20 cellular contexts compared by ENCODE assay signal in genomic region chr11:76997512-76997911, GRCh38. TPM values are rescaled to one million over a fixed set of nuclear protein-coding genes. Genes with fewer than 3 reads are reported as not detected.
DNase-seq lines count a peak whose midpoint lies in the region; ATAC-seq lines count a peak whose summit lies in the region.
"Had no signal": no experiment of that assay in that cellular context is flagged by ENCODE, and none has a peak within 500 bp of the region (broad histone marks: within the 10 kb centered on the region; RNA-seq: fewer than 3 reads in every experiment).

No MANE protein-coding gene starts in this region.

- CTCF ChIA-PET in activated CD8-positive, alpha-beta T cell treated with anti-CD3 and anti-CD28 coated beads, Interleukin-2, amount 10 ng/mL, durations not matched to agents 7 days and 5 days (lab: Charles Lee): interaction anchor here (0.9 to 2.4 kb wide), 4 partner anchors 50 to 129 kb away, joined by 3 to 16 read pairs (median 4); no protein-coding TSS in a partner anchor

- H3K4me3 ChIP-seq in Jurkat, Clone E6-1 (ENCODE audit: low read length): no peak overlapping the region

- POLR2A ChIA-PET in activated naive CD8-positive, alpha-beta T cell treated with anti-CD3 and anti-CD28 coated beads, Interleukin-2, amount 10 ng/mL, durations not matched to agents 7 days and 5 days (lab: Charles Lee): no interaction called here
- POLR2A ChIA-PET in activated CD8-positive, alpha-beta T cell treated with anti-CD3 and anti-CD28 coated beads, Interleukin-2, amount 10 ng/mL, durations not matched to agents 7 days and 5 days (lab: Charles Lee): no interaction called here

- H3K36me3 Mint-ChIP-seq in activated naive CD8-positive, alpha-beta T cell treated with anti-CD3 and anti-CD28 coated beads, Interleukin-2, amount 10 ng/mL, durations not matched to agents 7 days and 5 days: peaks cover 1% of the 10 kb centered on the region
- peaks cover 3% of the 10 kb centered on the region for H3K36me3 Mint-ChIP-seq in activated naive CD8-positive, alpha-beta T cell treated with anti-CD3 and anti-CD28 coated beads for 36 hours
- peaks cover 3% of the 10 kb centered on the region for H3K36me3 Mint-ChIP-seq in activated CD8-positive, alpha-beta T cell treated with anti-CD3 and anti-CD28 coated beads, Interleukin-2, amount 10 ng/mL, durations not matched to agents 7 days and 5 days (ENCODE audit: low read depth)
- no peaks in the 10 kb centered on the region for H3K36me3 Mint-ChIP-seq in stimulated activated effector memory CD8-positive, alpha-beta T cell treated with anti-CD3 and anti-CD28 coated beads, Interleukin-12 subunit alpha, Interleukin-12 subunit beta, amount 100 ng/mL, for 72 hours
- H3K36me3 Mint-ChIP-seq in T-helper 2 cell treated with Interferon-gamma antibody and Interleukin-4, amounts not matched to agents 5 μg/mL and 100 μg/mL, for 36 hours (ENCODE audit: low read depth): peaks cover 2% of the 10 kb centered on the region

- no peaks in the 10 kb centered on the region for H3K9me3 Mint-ChIP-seq in activated naive CD8-positive, alpha-beta T cell treated with anti-CD3 and anti-CD28 coated beads, Interleukin-2, amount 10 ng/mL, durations not matched to agents 7 days and 5 days
- no peaks in the 10 kb centered on the region for H3K9me3 Mint-ChIP-seq in activated naive CD8-positive, alpha-beta T cell treated with anti-CD3 and anti-CD28 coated beads for 36 hours
- H3K9me3 Mint-ChIP-seq in activated CD8-positive, alpha-beta T cell treated with anti-CD3 and anti-CD28 coated beads, Interleukin-2, amount 10 ng/mL, durations not matched to agents 7 days and 5 days (ENCODE audit: insufficient read depth): no peaks in the 10 kb centered on the region
- no peaks in the 10 kb centered on the region for H3K9me3 Mint-ChIP-seq in stimulated activated effector memory CD8-positive, alpha-beta T cell treated with anti-CD3 and anti-CD28 coated beads, Interleukin-12 subunit alpha, Interleukin-12 subunit beta, amount 100 ng/mL, for 72 hours
- no peaks in the 10 kb centered on the region for H3K9me3 Mint-ChIP-seq in T-helper 2 cell treated with Interferon-gamma antibody and Interleukin-4, amounts not matched to agents 5 μg/mL and 100 μg/mL, for 36 hours
- H3K9me3 Mint-ChIP-seq: CD8-positive, alpha-beta memory T cell; HFFc6 had no signal

- H3K4me3 Mint-ChIP-seq in activated naive CD8-positive, alpha-beta T cell treated with anti-CD3 and anti-CD28 coated beads, Interleukin-2, amount 10 ng/mL, durations not matched to agents 7 days and 5 days: no peak overlapping the region
- no peak overlapping the region for H3K4me3 Mint-ChIP-seq in activated naive CD8-positive, alpha-beta T cell treated with anti-CD3 and anti-CD28 coated beads for 36 hours
- no peak overlapping the region for H3K4me3 Mint-ChIP-seq in activated CD8-positive, alpha-beta T cell treated with anti-CD3 and anti-CD28 coated beads, Interleukin-2, amount 10 ng/mL, durations not matched to agents 7 days and 5 days
- no peak overlapping the region for H3K4me3 Mint-ChIP-seq in stimulated activated effector memory CD8-positive, alpha-beta T cell treated with anti-CD3 and anti-CD28 coated beads, Interleukin-12 subunit alpha, Interleukin-12 subunit beta, amount 100 ng/mL, for 72 hours
- no peak overlapping the region for H3K4me3 Mint-ChIP-seq in T-helper 2 cell treated with Interferon-gamma antibody and Interleukin-4, amounts not matched to agents 5 μg/mL and 100 μg/mL, for 36 hours
- H3K4me3 Mint-ChIP-seq: CD4-positive, CD25-positive, alpha-beta regulatory T cell; CD8-positive, alpha-beta memory T cell; HFFc6 had no signal

- no peak overlapping the region for H3K27ac Mint-ChIP-seq in activated naive CD8-positive, alpha-beta T cell treated with anti-CD3 and anti-CD28 coated beads, Interleukin-2, amount 10 ng/mL, durations not matched to agents 7 days and 5 days
- no peak overlapping the region for H3K27ac Mint-ChIP-seq in activated naive CD8-positive, alpha-beta T cell treated with anti-CD3 and anti-CD28 coated beads for 36 hours
- no peak overlapping the region for H3K27ac Mint-ChIP-seq in activated CD8-positive, alpha-beta T cell treated with anti-CD3 and anti-CD28 coated beads, Interleukin-2, amount 10 ng/mL, durations not matched to agents 7 days and 5 days
- H3K27ac Mint-ChIP-seq in stimulated activated effector memory CD8-positive, alpha-beta T cell treated with anti-CD3 and anti-CD28 coated beads, Interleukin-12 subunit alpha, Interleukin-12 subunit beta, amount 100 ng/mL, for 72 hours: no peak overlapping the region
- no peak overlapping the region for H3K27ac Mint-ChIP-seq in T-helper 2 cell treated with Interferon-gamma antibody and Interleukin-4, amounts not matched to agents 5 μg/mL and 100 μg/mL, for 36 hours
- H3K27ac Mint-ChIP-seq: CD4-positive, CD25-positive, alpha-beta regulatory T cell; HFFc6 had no signal

- H3K27me3 Mint-ChIP-seq in activated naive CD8-positive, alpha-beta T cell treated with anti-CD3 and anti-CD28 coated beads, Interleukin-2, amount 10 ng/mL, durations not matched to agents 7 days and 5 days: no peaks in the 10 kb centered on the region
- H3K27me3 Mint-ChIP-seq in activated naive CD8-positive, alpha-beta T cell treated with anti-CD3 and anti-CD28 coated beads for 36 hours: no peaks in the 10 kb centered on the region
- H3K27me3 Mint-ChIP-seq in activated CD8-positive, alpha-beta T cell treated with anti-CD3 and anti-CD28 coated beads, Interleukin-2, amount 10 ng/mL, durations not matched to agents 7 days and 5 days (ENCODE audit: low read depth): no peaks in the 10 kb centered on the region
- H3K27me3 Mint-ChIP-seq in T-helper 2 cell treated with Interferon-gamma antibody and Interleukin-4, amounts not matched to agents 5 μg/mL and 100 μg/mL, for 36 hours (ENCODE audit: low read depth): no peaks in the 10 kb centered on the region
- H3K27me3 Mint-ChIP-seq: CD4-positive, CD25-positive, alpha-beta regulatory T cell; CD8-positive, alpha-beta memory T cell had no signal

- DNase-seq in activated naive CD8-positive, alpha-beta T cell treated with anti-CD3 and anti-CD28 coated beads, Interleukin-2, amount 10 ng/mL, durations not matched to agents 7 days and 5 days: no peak
- no peak for DNase-seq in activated naive CD8-positive, alpha-beta T cell treated with anti-CD3 and anti-CD28 coated beads for 36 hours
- DNase-seq in Jurkat, Clone E6-1 (ENCODE audit: low read depth, low spot score): peak; percentile 19
- peak; percentile 31 for DNase-seq in activated CD8-positive, alpha-beta T cell treated with anti-CD3 and anti-CD28 coated beads, Interleukin-2, amount 10 ng/mL, durations not matched to agents 7 days and 5 days
- DNase-seq in stimulated activated effector memory CD8-positive, alpha-beta T cell treated with anti-CD3 and anti-CD28 coated beads, Interleukin-12 subunit alpha, Interleukin-12 subunit beta, amount 100 ng/mL, for 72 hours (ENCODE audit: low spot score in 2 of 2): no peak
- DNase-seq in NOMO-1 (lab: John Stamatoyannopoulos, UW; ENCODE audit: unreplicated experiment in 2 of 2): no peak
- DNase-seq in T-helper 2 cell treated with Interferon-gamma antibody and Interleukin-4, amounts not matched to agents 5 μg/mL and 100 μg/mL, for 36 hours (ENCODE audit: low spot score): no peak
- DNase-seq: ACHN; BE2C; C1 segment of cervical spinal cord; CD8-positive, alpha-beta memory T cell; COR-L47; DMS 273 treated with DMSO at 0.1 percent for 48 hours; DMS53; GOT3; H7; HFFc6; IMR-90 had no signal

- peaks cover 10% of the 10 kb centered on the region for H3K4me1 Mint-ChIP-seq in activated naive CD8-positive, alpha-beta T cell treated with anti-CD3 and anti-CD28 coated beads, Interleukin-2, amount 10 ng/mL, durations not matched to agents 7 days and 5 days
- H3K4me1 Mint-ChIP-seq in activated naive CD8-positive, alpha-beta T cell treated with anti-CD3 and anti-CD28 coated beads for 36 hours: peaks cover 2% of the 10 kb centered on the region
- peaks cover 9% of the 10 kb centered on the region for H3K4me1 Mint-ChIP-seq in activated CD8-positive, alpha-beta T cell treated with anti-CD3 and anti-CD28 coated beads, Interleukin-2, amount 10 ng/mL, durations not matched to agents 7 days and 5 days (ENCODE audit: low read depth)
- H3K4me1 Mint-ChIP-seq in stimulated activated effector memory CD8-positive, alpha-beta T cell treated with anti-CD3 and anti-CD28 coated beads, Interleukin-12 subunit alpha, Interleukin-12 subunit beta, amount 100 ng/mL, for 72 hours: no peaks in the 10 kb centered on the region
- H3K4me1 Mint-ChIP-seq in T-helper 2 cell treated with Interferon-gamma antibody and Interleukin-4, amounts not matched to agents 5 μg/mL and 100 μg/mL, for 36 hours (ENCODE audit: low read depth): peaks cover 8% of the 10 kb centered on the region

- ATAC-seq in activated naive CD8-positive, alpha-beta T cell treated with anti-CD3 and anti-CD28 coated beads, Interleukin-2, amount 10 ng/mL, durations not matched to agents 7 days and 5 days (ENCODE audit: low read depth): peak; percentile 95
- peak; percentile 74 for ATAC-seq in activated CD8-positive, alpha-beta T cell treated with anti-CD3 and anti-CD28 coated beads, Interleukin-2, amount 10 ng/mL, durations not matched to agents 7 days and 5 days
- peak; percentile 36 for ATAC-seq in stimulated activated effector memory CD8-positive, alpha-beta T cell treated with anti-CD3 and anti-CD28 coated beads, Interleukin-12 subunit alpha, Interleukin-12 subunit beta, amount 100 ng/mL, for 72 hours
- ATAC-seq: HCT116 had no signal

RNA-seq across cellular contexts. Expression of gene B3GNT6, which starts 36.7 kb away (rescaled TPM):
- not detected for total RNA-seq in activated naive CD8-positive, alpha-beta T cell treated with anti-CD3 and anti-CD28 coated beads, Interleukin-2, amount 10 ng/mL, durations not matched to agents 7 days and 5 days
- not detected for total RNA-seq in activated naive CD8-positive, alpha-beta T cell treated with anti-CD3 and anti-CD28 coated beads for 36 hours
- not detected for polyA plus RNA-seq in Jurkat, Clone E6-1 (2012; ENCODE audit: insufficient read depth, insufficient read length)
- total RNA-seq in activated CD8-positive, alpha-beta T cell treated with anti-CD3 and anti-CD28 coated beads, Interleukin-2, amount 10 ng/mL, durations not matched to agents 7 days and 5 days: not detected
- total RNA-seq: CD4-positive, CD25-positive, alpha-beta regulatory T cell; CD8-positive, alpha-beta memory T cell; H7; HFFc6; IMR-90 had no signal
- polyA plus RNA-seq: CD4-positive, CD25-positive, alpha-beta regulatory T cell; CD8-positive, alpha-beta memory T cell had no signal

Comparison
In these comparisons a context has a peak if more than half of its experiments do, and no peak if none do; other contexts are left out.
1. ATAC-seq: peak in every context shown above with its lines; median percentile 95 in activated naive CD8-positive, alpha-beta T cell treated with anti-CD3 and anti-CD28 coated beads, Interleukin-2, amount 10 ng/mL, durations not matched to agents 7 days and 5 days; 74 in activated CD8-positive, alpha-beta T cell treated with anti-CD3 and anti-CD28 coated beads, Interleukin-2, amount 10 ng/mL, durations not matched to agents 7 days and 5 days; 36 in stimulated activated effector memory CD8-positive, alpha-beta T cell treated with anti-CD3 and anti-CD28 coated beads, Interleukin-12 subunit alpha, Interleukin-12 subunit beta, amount 100 ng/mL, for 72 hours.
2. DNase-seq: peak in Jurkat, Clone E6-1 (single experiment) and activated CD8-positive, alpha-beta T cell treated with anti-CD3 and anti-CD28 coated beads, Interleukin-2, amount 10 ng/mL, durations not matched to agents 7 days and 5 days (single experiment); none in activated naive CD8-positive, alpha-beta T cell treated with anti-CD3 and anti-CD28 coated beads, Interleukin-2, amount 10 ng/mL, durations not matched to agents 7 days and 5 days (single experiment), activated naive CD8-positive, alpha-beta T cell treated with anti-CD3 and anti-CD28 coated beads for 36 hours (single experiment), stimulated activated effector memory CD8-positive, alpha-beta T cell treated with anti-CD3 and anti-CD28 coated beads, Interleukin-12 subunit alpha, Interleukin-12 subunit beta, amount 100 ng/mL, for 72 hours (0 of 2), NOMO-1 (0 of 2) and T-helper 2 cell treated with Interferon-gamma antibody and Interleukin-4, amounts not matched to agents 5 μg/mL and 100 μg/mL, for 36 hours (single experiment).